ENCODE assay signal across 21 cellular contexts in the genomic region with DNA sequence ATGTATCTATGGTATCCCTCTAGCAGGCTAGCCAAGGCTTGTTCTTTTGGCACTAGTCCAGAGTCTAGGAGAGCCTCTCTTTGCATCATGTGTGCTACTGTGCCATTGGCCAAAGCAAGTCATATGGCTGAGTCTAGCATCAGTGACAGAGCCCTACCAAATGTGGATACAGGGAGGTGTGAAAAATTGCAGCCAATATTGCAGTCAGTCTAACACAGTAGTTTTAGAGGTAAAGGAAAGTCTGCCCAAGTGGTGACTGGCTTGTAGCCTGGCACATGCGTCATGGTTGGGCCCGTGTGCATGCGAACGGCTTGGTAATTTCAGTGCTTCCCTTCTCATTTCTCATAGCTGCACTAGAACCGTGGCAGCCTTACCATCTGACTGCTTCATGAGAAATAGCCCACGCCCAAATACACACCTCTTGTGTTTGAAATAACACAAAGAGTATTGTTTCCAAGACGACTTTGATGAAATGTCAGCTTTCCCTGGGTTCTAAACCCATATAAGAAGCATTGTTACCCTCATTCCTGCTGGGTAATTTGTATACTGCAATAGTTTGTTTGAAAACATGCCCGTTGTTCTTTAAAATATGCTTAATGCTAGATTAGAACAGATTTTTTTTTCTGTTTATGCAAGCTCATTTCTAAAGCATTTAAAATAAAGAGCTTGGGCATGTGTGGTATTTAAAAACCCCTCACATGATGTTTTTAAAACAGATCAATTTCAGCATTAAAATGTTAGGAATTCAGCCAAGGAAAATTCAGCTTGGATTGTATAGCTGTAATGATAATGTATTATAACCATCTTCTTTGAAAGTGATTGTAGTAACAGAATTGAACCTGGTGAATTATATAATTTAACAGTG.
DNase-seq lines count a peak whose midpoint lies in the region; ATAC-seq and TF ChIP-seq lines count a peak whose summit lies in the region.
"Had no signal": no experiment of that assay in that cellular context is flagged by ENCODE, and none has a peak within 500 bp of the region (broad histone marks: within the 10 kb centered on the region; RNA-seq: fewer than 3 reads in every experiment).

No MANE protein-coding gene starts in this region.

- BruUV-seq in Calu3 (replicated peaks; lab: Mats Ljungman, UMichigan) = no TSS peak

- peak; percentile 69 for DNase-seq in adipocyte (ENCODE audit: low read depth)
- DNase-seq in fibroblast of peridontal ligament (ENCODE audit: extremely low read depth) = peak; percentile 81
- no peak for DNase-seq in lower lobe of right lung
- DNase-seq in NCI-H2029 treated with DMSO at 0.1 percent for 48 hours (lab: John Stamatoyannopoulos, UW) = no peak
- DNase-seq in Calu3 = no peak
- DNase-seq: activated B cell treated with CpG ODN at 0.5 μM for 24 hours; activated CD8-positive, alpha-beta memory T cell treated with anti-CD3 and anti-CD28 coated beads, Interleukin-2, amount 10 ng/mL, durations not matched to agents 7 days and 5 days; Caco-2; dorsolateral prefrontal cortex; Kasumi-1; left lung; naive B cell; NCI-H1694; NCI-H82; stimulated activated CD4-positive, alpha-beta T cell treated with anti-CD3 and anti-CD28 coated beads, Interleukin-15, amount 100 ng/mL, for 24 hours; uterus had no signal

- no peaks in the 10 kb centered on the region for H3K4me1 Mint-ChIP-seq in Calu3 (ENCODE audit: low read depth, unreplicated experiment)

- peak overlapping the region; percentile 9; the same call in 1 of the 2 replicates for H3K4me3 ChIP-seq in ACC112 (ENCODE audit: low read depth, low read length)
- H3K4me3 ChIP-seq in HEK293 (ENCODE audit: low read depth, low read length) = no peak overlapping the region
- no peak overlapping the region for H3K4me3 ChIP-seq in adipocyte (ENCODE audit: low read length)
- no peak overlapping the region for H3K4me3 ChIP-seq in lower lobe of right lung
- H3K4me3 ChIP-seq: dorsolateral prefrontal cortex, left lung, uterus had no signal

- ATAC-seq in lower lobe of right lung = no peak
- ATAC-seq in GM18909 (IDR thresholded peaks at IDR 0.05; ENCODE audit: poor library complexity, unreplicated experiment) = no peak
- ATAC-seq: activated CD8-positive, alpha-beta memory T cell treated with anti-CD3 and anti-CD28 coated beads, Interleukin-2, amount 10 ng/mL, durations not matched to agents 7 days and 5 days; left lung had no signal

- H2AFZ ChIP-seq in ACC112 (ENCODE audit: low read length, unreplicated experiment) = no peak overlapping the region

- no peaks in the 10 kb centered on the region for H3K27me3 Mint-ChIP-seq in Calu3 (ENCODE audit: unreplicated experiment)
- H3K27me3 Mint-ChIP-seq: activated B cell treated with CpG ODN at 0.5 μM for 24 hours; activated CD8-positive, alpha-beta memory T cell treated with anti-CD3 and anti-CD28 coated beads, Interleukin-2, amount 10 ng/mL, durations not matched to agents 7 days and 5 days; naive B cell; progenitor cell of endocrine pancreas; stimulated activated naive CD8-positive, alpha-beta T cell treated with anti-CD3 and anti-CD28 coated beads, Interleukin-15, Interleukin-2, amounts not matched to agents 100 ng/mL and 50 ng/mL, for 24 hours had no signal

- H3K4me1 ChIP-seq in ACC112 (ENCODE audit: control insufficient read depth, insufficient read depth, low read length, unreplicated experiment) (peaks cover 35% of the 10 kb centered on the region), HEK293 (ENCODE audit: control insufficient read depth, insufficient read depth, low read length) (no peaks in the 10 kb centered on the region), adipocyte (ENCODE audit: control insufficient read depth, insufficient read depth, low read length) (peaks cover 20% of the 10 kb centered on the region), lower lobe of right lung (no peaks in the 10 kb centered on the region)
- H3K4me1 ChIP-seq: left lung, uterus had no signal

- no peaks in the 10 kb centered on the region for H3K27me3 ChIP-seq in ACC112 (ENCODE audit: insufficient read depth, low read length)
- no peaks in the 10 kb centered on the region for H3K27me3 ChIP-seq in adipocyte (replicated peaks; ENCODE audit: control insufficient read depth, insufficient read depth, low read length)
- no peaks in the 10 kb centered on the region for H3K27me3 ChIP-seq in lower lobe of right lung (ENCODE audit: low read depth)
- H3K27me3 ChIP-seq: dorsolateral prefrontal cortex, left lung, uterus had no signal

- POLR2A ChIA-PET in HEK293 (lab: Yijun Ruan, JAX) = interaction anchor here (0.6 to 1.1 kb wide), 3 partner anchors 113 to 429 kb away, joined by 4 read pairs; a partner anchor contains a TSS

- no peaks in the 10 kb centered on the region for H3K9me3 ChIP-seq in HEK293 (ENCODE audit: control insufficient read depth, insufficient read depth, low read depth, low read length)
- H3K9me3 ChIP-seq in adipocyte (ENCODE audit: control insufficient read depth, low read length) = no peaks in the 10 kb centered on the region
- H3K9me3 ChIP-seq in lower lobe of right lung = no peaks in the 10 kb centered on the region
- H3K9me3 ChIP-seq: Caco-2, left lung, uterus had no signal

- TF ChIP-seq CTCF in HEK293 (tag by site-specific recombination; IDR thresholded peaks at IDR 0.05) (no peak), lower lobe of right lung (IDR thresholded peaks at IDR 0.05) (no peak), Calu3 (IDR thresholded peaks at IDR 0.05; ENCODE audit: unreplicated experiment) (no peak)

- intact Hi-C loops in lower lobe of right lung (cut with DNase I) = no loop called here
- intact Hi-C loops in Calu3 (cut with micrococcal nuclease; ENCODE audit: unreplicated experiment) = no loop called here

- peak overlapping the region; percentile 88 for H3K27ac ChIP-seq in ACC112 (ENCODE audit: low read depth, low read length)
- no peak overlapping the region for H3K27ac ChIP-seq in HEK293 (ENCODE audit: extremely low read depth, low read depth, low read length)
- no peak overlapping the region for H3K27ac ChIP-seq in lower lobe of right lung
- H3K27ac ChIP-seq: left lung, uterus had no signal

- H3K36me3 ChIP-seq in ACC112 (ENCODE audit: insufficient read depth, low read length) (no peaks in the 10 kb centered on the region), HEK293 (ENCODE audit: control insufficient read depth in 2 of 2, insufficient read depth in 1 of 2, low read length in 2 of 2) (peaks cover 0 to 3% of the 10 kb centered on the region in 2 experiments; a peak in 1 of 3 replicates), adipocyte (ENCODE audit: control insufficient read depth, insufficient read depth, low read length, severe bottlenecking) (no peaks in the 10 kb centered on the region), lower lobe of right lung (no peaks in the 10 kb centered on the region)
- H3K36me3 ChIP-seq: left lung, uterus had no signal

- H3K9me3 Mint-ChIP-seq in Calu3 (ENCODE audit: low read depth, unreplicated experiment) = peaks cover 8% of the 10 kb centered on the region
- H3K9me3 Mint-ChIP-seq: activated B cell treated with CpG ODN at 0.5 μM for 24 hours; naive B cell; stimulated activated naive CD8-positive, alpha-beta T cell treated with anti-CD3 and anti-CD28 coated beads, Interleukin-15, Interleukin-2, amounts not matched to agents 100 ng/mL and 50 ng/mL, for 24 hours had no signal

- H3K9ac ChIP-seq in adipocyte (ENCODE audit: low read length) = no peak overlapping the region

- H3K4me3 Mint-ChIP-seq in Calu3 (ENCODE audit: low read depth, unreplicated experiment) = no peak overlapping the region
- H3K4me3 Mint-ChIP-seq: activated B cell treated with CpG ODN at 0.5 μM for 24 hours; activated CD8-positive, alpha-beta memory T cell treated with anti-CD3 and anti-CD28 coated beads, Interleukin-2, amount 10 ng/mL, durations not matched to agents 7 days and 5 days; naive B cell; stimulated activated naive CD8-positive, alpha-beta T cell treated with anti-CD3 and anti-CD28 coated beads, Interleukin-15, Interleukin-2, amounts not matched to agents 100 ng/mL and 50 ng/mL, for 24 hours had no signal

- CTCF ChIA-PET in HEK293 (lab: Yijun Ruan, JAX) = interaction anchor here (0.7 to 1.1 kb wide), 3 partner anchors 10 to 22 kb away, joined by 3 to 6 read pairs (median 3); no protein-coding TSS in a partner anchor
- CTCF ChIA-PET in Calu3 (lab: Charles Lee) = no interaction called here

- H3K27ac Mint-ChIP-seq in Calu3 (ENCODE audit: unreplicated experiment) = no peak overlapping the region
- H3K27ac Mint-ChIP-seq: activated B cell treated with CpG ODN at 0.5 μM for 24 hours; activated CD8-positive, alpha-beta memory T cell treated with anti-CD3 and anti-CD28 coated beads, Interleukin-2, amount 10 ng/mL, durations not matched to agents 7 days and 5 days; stimulated activated naive CD8-positive, alpha-beta T cell treated with anti-CD3 and anti-CD28 coated beads, Interleukin-15, Interleukin-2, amounts not matched to agents 100 ng/mL and 50 ng/mL, for 24 hours had no signal

- no peaks in the 10 kb centered on the region for H3K79me2 ChIP-seq in ACC112 (ENCODE audit: control insufficient read depth, insufficient read depth, low read length, unreplicated experiment)

- H3K36me3 Mint-ChIP-seq in Calu3 (ENCODE audit: insufficient read depth, unreplicated experiment) = no peaks in the 10 kb centered on the region

TF ChIP-seq in HEK293, 187 proteins besides CTCF, POLR2A, EP300 and RAD21 (continues in another document):
- TF ChIP-seq EGR2 (tag by site-specific recombination; IDR thresholded peaks at IDR 0.05; ENCODE audit: low read depth) (no peak), ZNF830 (tag by site-specific recombination; IDR thresholded peaks at IDR 0.05; ENCODE audit: low read depth) (no peak), TRIM28 (IDR thresholded peaks at IDR 0.05; ENCODE audit: borderline replicate concordance, low read length) (peak; percentile 96; the same call in 1 of the 2 replicates)
- TF ChIP-seq, protein P1, sequence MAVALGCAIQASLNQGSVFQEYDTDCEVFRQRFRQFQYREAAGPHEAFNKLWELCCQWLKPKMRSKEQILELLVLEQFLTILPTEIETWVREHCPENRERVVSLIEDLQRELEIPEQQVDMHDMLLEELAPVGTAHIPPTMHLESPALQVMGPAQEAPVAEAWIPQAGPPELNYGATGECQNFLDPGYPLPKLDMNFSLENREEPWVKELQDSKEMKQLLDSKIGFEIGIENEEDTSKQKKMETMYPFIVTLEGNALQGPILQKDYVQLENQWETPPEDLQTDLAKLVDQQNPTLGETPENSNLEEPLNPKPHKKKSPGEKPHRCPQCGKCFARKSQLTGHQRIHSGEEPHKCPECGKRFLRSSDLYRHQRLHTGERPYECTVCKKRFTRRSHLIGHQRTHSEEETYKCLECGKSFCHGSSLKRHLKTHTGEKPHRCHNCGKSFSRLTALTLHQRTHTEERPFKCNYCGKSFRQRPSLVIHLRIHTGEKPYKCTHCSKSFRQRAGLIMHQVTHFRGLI (tag by site-specific recombination; IDR thresholded peaks at IDR 0.05) = peak; percentile 35; the same call in 1 of the 2 replicates

Comparison
In these comparisons a context has a peak if more than half of its experiments do, and no peak if none do; other contexts are left out.
1. DNase-seq: peak in adipocyte (single experiment) and fibroblast of peridontal ligament (single experiment); none in lower lobe of right lung (single experiment), NCI-H2029 treated with DMSO at 0.1 percent for 48 hours (single experiment) and Calu3 (single experiment).